ENCODE assay signal across 8 cellular contexts in genomic region chr6:38638941-38639497, GRCh38. TPM values are rescaled to one million over a fixed set of nuclear protein-coding genes. Genes with fewer than 3 reads are reported as not detected.
DNase-seq lines count a peak whose midpoint lies in the region; ATAC-seq and TF ChIP-seq lines count a peak whose summit lies in the region.

No MANE protein-coding gene starts in this region.

- H3K27me3 Mint-ChIP-seq in activated naive CD4-positive, alpha-beta T cell treated with anti-CD3 and anti-CD28 coated beads for 36 hours (ENCODE audit: low read depth) = no peaks in the 10 kb centered on the region
- H3K27me3 Mint-ChIP-seq in glutamatergic neuron (ENCODE audit: unreplicated experiment) = no peaks in the 10 kb centered on the region

- peaks cover 53% of the 10 kb centered on the region for H3K4me1 Mint-ChIP-seq in activated naive CD4-positive, alpha-beta T cell treated with anti-CD3 and anti-CD28 coated beads for 36 hours (ENCODE audit: low read depth)
- H3K4me1 Mint-ChIP-seq in glutamatergic neuron (ENCODE audit: low read depth, unreplicated experiment) = peaks cover 11% of the 10 kb centered on the region

- no peaks in the 10 kb centered on the region for H3K9me3 Mint-ChIP-seq in activated naive CD4-positive, alpha-beta T cell treated with anti-CD3 and anti-CD28 coated beads for 36 hours
- H3K9me3 Mint-ChIP-seq in glutamatergic neuron (ENCODE audit: unreplicated experiment) = peaks cover 2% of the 10 kb centered on the region

- H3K4me1 ChIP-seq in upper lobe of left lung = peaks cover 9 to 37% (median 23%) of the 10 kb centered on the region in 4 donors

- TF ChIP-seq EP300 in upper lobe of left lung (IDR thresholded peaks at IDR 0.05) = no peak

- no peak for TF ChIP-seq POLR2A in upper lobe of left lung (IDR thresholded peaks at IDR 0.05)

- no peaks in the 10 kb centered on the region for H3K36me3 ChIP-seq in upper lobe of left lung

- ATAC-seq in GM18909 (IDR thresholded peaks at IDR 0.05; ENCODE audit: poor library complexity, unreplicated experiment) (peak; percentile 38), HG03196 (IDR thresholded peaks at IDR 0.05; ENCODE audit: unreplicated experiment) (peak; percentile 33), upper lobe of left lung (ENCODE audit: low FRiP score in 2 of 2) (peak; percentile 63 to 77)

- H3K36me3 Mint-ChIP-seq in activated naive CD4-positive, alpha-beta T cell treated with anti-CD3 and anti-CD28 coated beads for 36 hours (ENCODE audit: low read depth) = no peaks in the 10 kb centered on the region
- no peaks in the 10 kb centered on the region for H3K36me3 Mint-ChIP-seq in glutamatergic neuron (ENCODE audit: unreplicated experiment)

- H3K27ac Mint-ChIP-seq in activated naive CD4-positive, alpha-beta T cell treated with anti-CD3 and anti-CD28 coated beads for 36 hours = peak overlapping the region; percentile 82
- no peak overlapping the region for H3K27ac Mint-ChIP-seq in glutamatergic neuron (ENCODE audit: unreplicated experiment)

- 7 to 10% methylated on average over 7 to 15 of the region's 15 CpGs for WGBS in upper lobe of left lung, 2 donors

- H3K4me3 ChIP-seq in upper lobe of left lung = peak overlapping the region; percentile 50 to 92 (median 75)

- H3K27ac ChIP-seq in RWPE1 = peak overlapping the region; percentile 77
- peak overlapping the region; percentile 92 to 96 (median 92) for H3K27ac ChIP-seq in upper lobe of left lung

- no peaks in the 10 kb centered on the region for H3K9me3 ChIP-seq in upper lobe of left lung

- H3K27me3 ChIP-seq in upper lobe of left lung = no peaks in the 10 kb centered on the region

- TF ChIP-seq CTCF in RWPE1 (conservative IDR thresholded peaks at IDR 0.05; ENCODE audit: low read depth) (no peak), glutamatergic neuron (IDR thresholded peaks at IDR 0.05; ENCODE audit: partially characterized antibody, unreplicated experiment) (no peak), upper lobe of left lung (IDR thresholded peaks at IDR 0.05) (no peak)

- peak overlapping the region; percentile 89 for H3K4me3 Mint-ChIP-seq in activated naive CD4-positive, alpha-beta T cell treated with anti-CD3 and anti-CD28 coated beads for 36 hours
- peak overlapping the region; percentile 86 for H3K4me3 Mint-ChIP-seq in glutamatergic neuron (ENCODE audit: unreplicated experiment)

- POLR2A ChIA-PET in RWPE1 (lab: Yijun Ruan, JAX; ENCODE audit: low non-redundant PET) = interaction anchor here (0.6 kb wide), 2 partner anchors 88 to 134 kb away, joined by 3 read pairs; no protein-coding TSS in a partner anchor

- DNase-seq in 8988T (peak; percentile 19), RWPE1 (ENCODE audit: low spot score) (peak; percentile 53), glutamatergic neuron (peak; percentile 25), posterior cingulate gyrus (peak in 6 of 10 donors; percentile 16 to 82 (median 32)), upper lobe of left lung (peak in 1 of 2 donors; percentile 58)
- peak; percentile 74 for DNase-seq in activated naive CD4-positive, alpha-beta T cell treated with anti-CD3 and anti-CD28 coated beads for 36 hours

- intact Hi-C loops in activated naive CD4-positive, alpha-beta T cell treated with anti-CD3 and anti-CD28 coated beads for 36 hours (cut with micrococcal nuclease) = loop anchor here (1.0 to 10.0 kb wide), 5 partner anchors 33 to 1207 kb away; partner anchors contain the start of genes CMTR1, GLO1 and KCNK5
- intact Hi-C loops in posterior cingulate gyrus (cut with DNase I) = loop anchor here (2.0 kb wide), 1 partner anchor 64 kb away; the partner anchor contains the start of gene GLO1

- CTCF ChIA-PET in RWPE1 (lab: Yijun Ruan, JAX) = no interaction called here
- CTCF ChIA-PET in activated naive CD4-positive, alpha-beta T cell treated with anti-CD3 and anti-CD28 coated beads for 36 hours (lab: Charles Lee) = interaction anchor here (1.1 kb wide), 1 partner anchor 76 kb away, joined by 3 read pairs; no protein-coding TSS in a partner anchor

RNA-seq across cellular contexts. Expression of gene BTBD9, which starts 0.7 kb away (rescaled TPM):
- total RNA-seq in activated naive CD4-positive, alpha-beta T cell treated with anti-CD3 and anti-CD28 coated beads for 36 hours = 10 to 100 TPM in 1 of 2 experiments, 1 to 10 TPM in 1; 9.5 to 11.1 TPM
- total RNA-seq in glutamatergic neuron (ENCODE audit: unreplicated experiment) = 18.8 TPM
- total RNA-seq in upper lobe of left lung = 10 to 100 TPM; 18.2 to 60.8 (median 44.9) TPM
